ENCODE assay signal across 18 cellular contexts in genomic region chr19:5927439-5927821, GRCh38. TPM values are rescaled to one million over a fixed set of nuclear protein-coding genes. Genes with fewer than 3 reads are reported as not detected.
DNase-seq lines count a peak whose midpoint lies in the region; ATAC-seq and TF ChIP-seq lines count a peak whose summit lies in the region.
"Had no signal": no experiment of that assay in that cellular context is flagged by ENCODE, and none has a peak within 500 bp of the region (broad histone marks: within the 10 kb centered on the region; RNA-seq: fewer than 3 reads in every experiment).

No MANE protein-coding gene starts in this region.

- intact Hi-C loops in Calu3 (cut with micrococcal nuclease; ENCODE audit: unreplicated experiment): no loop called here

- H3K27ac Mint-ChIP-seq in stimulated activated naive CD8-positive, alpha-beta T cell treated with anti-CD3 and anti-CD28 coated beads, Interleukin-15, amount 100 ng/mL, for 72 hours: no peak overlapping the region
- H3K27ac Mint-ChIP-seq in nephron (peak overlapping the region in 2 of 3 experiments; percentile 80 to 84), Calu3 (ENCODE audit: unreplicated experiment) (no peak overlapping the region)
- H3K27ac Mint-ChIP-seq: activated CD4-positive, alpha-beta memory T cell treated with anti-CD3 and anti-CD28 coated beads for 36 hours; T-helper 1 cell treated with Interleukin-12 subunit alpha and Interleukin-12 subunit beta and Interleukin-4 antibody, amounts not matched to agents 30 μg/mL and 1 μg/mL, for 36 hours had no signal

- no peak for TF ChIP-seq CTCF in RWPE1 (conservative IDR thresholded peaks at IDR 0.05; ENCODE audit: low read depth)
- no peak for TF ChIP-seq CTCF in nephron (IDR thresholded peaks at IDR 0.05; ENCODE audit: unreplicated experiment in 3 of 3)
- no peak for TF ChIP-seq CTCF in Calu3 (IDR thresholded peaks at IDR 0.05; ENCODE audit: unreplicated experiment)

- H3K4me1 Mint-ChIP-seq in stimulated activated naive CD8-positive, alpha-beta T cell treated with anti-CD3 and anti-CD28 coated beads, Interleukin-15, amount 100 ng/mL, for 72 hours: no peaks in the 10 kb centered on the region
- H3K4me1 Mint-ChIP-seq in nephron (peaks cover 19% of the 10 kb centered on the region), Calu3 (ENCODE audit: low read depth, unreplicated experiment) (no peaks in the 10 kb centered on the region)
- H3K4me1 Mint-ChIP-seq: central memory CD8-positive, alpha-beta T cell had no signal

- CTCF ChIA-PET in RWPE1 (lab: Yijun Ruan, JAX): no interaction called here
- CTCF ChIA-PET in Calu3 (lab: Charles Lee): no interaction called here

- no peaks in the 10 kb centered on the region for H3K27me3 Mint-ChIP-seq in stimulated activated naive CD8-positive, alpha-beta T cell treated with anti-CD3 and anti-CD28 coated beads, Interleukin-15, amount 100 ng/mL, for 72 hours
- H3K27me3 Mint-ChIP-seq in nephron (ENCODE audit: low read depth) (no peaks in the 10 kb centered on the region), Calu3 (ENCODE audit: unreplicated experiment) (no peaks in the 10 kb centered on the region)
- H3K27me3 Mint-ChIP-seq: activated CD4-positive, alpha-beta memory T cell treated with anti-CD3 and anti-CD28 coated beads for 36 hours; central memory CD8-positive, alpha-beta T cell had no signal

- H3K4me3 Mint-ChIP-seq in stimulated activated naive CD8-positive, alpha-beta T cell treated with anti-CD3 and anti-CD28 coated beads, Interleukin-15, amount 100 ng/mL, for 72 hours: no peak overlapping the region
- no peak overlapping the region for H3K4me3 Mint-ChIP-seq in nephron
- H3K4me3 Mint-ChIP-seq in Calu3 (ENCODE audit: low read depth, unreplicated experiment): no peak overlapping the region
- H3K4me3 Mint-ChIP-seq: activated CD4-positive, alpha-beta memory T cell treated with anti-CD3 and anti-CD28 coated beads for 36 hours; central memory CD8-positive, alpha-beta T cell; T-helper 1 cell treated with Interleukin-12 subunit alpha and Interleukin-12 subunit beta and Interleukin-4 antibody, amounts not matched to agents 30 μg/mL and 1 μg/mL, for 36 hours had no signal

- peaks cover 65% of the 10 kb centered on the region for H3K36me3 Mint-ChIP-seq in nephron (ENCODE audit: low read depth)
- peaks cover 31% of the 10 kb centered on the region for H3K36me3 Mint-ChIP-seq in Calu3 (ENCODE audit: insufficient read depth, unreplicated experiment)

- peak overlapping the region; percentile 4; the same call in 1 of the 2 replicates for H3K27ac ChIP-seq in RWPE1

- POLR2A ChIA-PET in RWPE1 (lab: Yijun Ruan, JAX; ENCODE audit: low non-redundant PET): no interaction called here

- no peak for DNase-seq in stimulated activated naive CD8-positive, alpha-beta T cell treated with anti-CD3 and anti-CD28 coated beads, Interleukin-15, Interleukin-2, amounts not matched to agents 100 U/mL and 50 U/mL, for 24 hours
- DNase-seq in stimulated activated naive CD8-positive, alpha-beta T cell treated with anti-CD3 and anti-CD28 coated beads, Interleukin-15, amount 100 ng/mL, for 72 hours: no peak
- DNase-seq in RWPE1 (ENCODE audit: low spot score): no peak
- DNase-seq in stimulated activated CD4-positive, alpha-beta T cell treated with anti-CD3 and anti-CD28 coated beads, Interleukin-15, amount 100 ng/mL, for 24 hours: no peak
- DNase-seq in NCI-H82 (lab: John Stamatoyannopoulos, UW): no peak
- DNase-seq in COR-L47 (lab: John Stamatoyannopoulos, UW): no peak
- DNase-seq in Calu3: no peak
- DNase-seq: activated CD4-positive, alpha-beta memory T cell treated with anti-CD3 and anti-CD28 coated beads for 36 hours; activated naive CD4-positive, alpha-beta T cell treated with Interleukin-2 at 50 U/mL for 16 hours; DMS79; NCI-H1930; stimulated activated CD4-positive, alpha-beta T cell treated with anti-CD3 and anti-CD28 coated beads, Interleukin-4, amount 100 ng/mL, for 1 hour had no signal

- BruUV-seq in Calu3 (replicated peaks; lab: Mats Ljungman, UMichigan): no TSS peak

- no peaks in the 10 kb centered on the region for H3K9me3 Mint-ChIP-seq in stimulated activated naive CD8-positive, alpha-beta T cell treated with anti-CD3 and anti-CD28 coated beads, Interleukin-15, amount 100 ng/mL, for 72 hours
- H3K9me3 Mint-ChIP-seq in nephron: no peaks in the 10 kb centered on the region
- H3K9me3 Mint-ChIP-seq in Calu3 (ENCODE audit: low read depth, unreplicated experiment): no peaks in the 10 kb centered on the region
- H3K9me3 Mint-ChIP-seq: activated CD4-positive, alpha-beta memory T cell treated with anti-CD3 and anti-CD28 coated beads for 36 hours; central memory CD8-positive, alpha-beta T cell; T-helper 1 cell treated with Interleukin-12 subunit alpha and Interleukin-12 subunit beta and Interleukin-4 antibody, amounts not matched to agents 30 μg/mL and 1 μg/mL, for 36 hours had no signal

- peak; percentile 4 for ATAC-seq in stimulated activated naive CD8-positive, alpha-beta T cell treated with anti-CD3 and anti-CD28 coated beads, Interleukin-15, Interleukin-2, amounts not matched to agents 100 U/mL and 50 U/mL, for 24 hours
- no peak for ATAC-seq in stimulated activated naive CD8-positive, alpha-beta T cell treated with anti-CD3 and anti-CD28 coated beads, Interleukin-15, amount 100 ng/mL, for 72 hours
- ATAC-seq: esophagus mucosa, K562 had no signal

RNA-seq across cellular contexts. Expression of gene CAPS, which starts 13.4 kb away (rescaled TPM):
- total RNA-seq in Calu3 (2022): 39.9 and 45.7 TPM in 2 replicates

RNA-seq across cellular contexts. Expression of gene VMAC, which starts 22.8 kb away (rescaled TPM):
- 4.3 and 5.5 TPM in 2 replicates for total RNA-seq in Calu3 (2022)

RNA-seq across cellular contexts. Expression of gene NDUFA11, which starts 23.8 kb away (rescaled TPM):
- 133 and 143 TPM in 2 replicates for total RNA-seq in Calu3 (2022)

RNA-seq across cellular contexts. Expression of gene RANBP3, which starts 50.5 kb away (rescaled TPM):
- total RNA-seq in Calu3 (2022): 57.0 and 58.4 TPM in 2 replicates

RNA-seq across cellular contexts. Expression of gene FUT5, which starts 57.1 kb away (rescaled TPM):
- not detected in 2 replicates for total RNA-seq in Calu3 (2022)
- total RNA-seq: esophagus mucosa, H1, K562 had no signal

Comparison
In these comparisons a context has a peak if more than half of its experiments do, and no peak if none do; other contexts are left out.
1. H3K27ac Mint-ChIP-seq: peak in nephron (2 of 3); none in stimulated activated naive CD8-positive, alpha-beta T cell treated with anti-CD3 and anti-CD28 coated beads, Interleukin-15, amount 100 ng/mL, for 72 hours (0 of 2) and Calu3 (single experiment).